Comparison of ENCODE assay signal across 14 cellular contexts in the genomic region with DNA sequence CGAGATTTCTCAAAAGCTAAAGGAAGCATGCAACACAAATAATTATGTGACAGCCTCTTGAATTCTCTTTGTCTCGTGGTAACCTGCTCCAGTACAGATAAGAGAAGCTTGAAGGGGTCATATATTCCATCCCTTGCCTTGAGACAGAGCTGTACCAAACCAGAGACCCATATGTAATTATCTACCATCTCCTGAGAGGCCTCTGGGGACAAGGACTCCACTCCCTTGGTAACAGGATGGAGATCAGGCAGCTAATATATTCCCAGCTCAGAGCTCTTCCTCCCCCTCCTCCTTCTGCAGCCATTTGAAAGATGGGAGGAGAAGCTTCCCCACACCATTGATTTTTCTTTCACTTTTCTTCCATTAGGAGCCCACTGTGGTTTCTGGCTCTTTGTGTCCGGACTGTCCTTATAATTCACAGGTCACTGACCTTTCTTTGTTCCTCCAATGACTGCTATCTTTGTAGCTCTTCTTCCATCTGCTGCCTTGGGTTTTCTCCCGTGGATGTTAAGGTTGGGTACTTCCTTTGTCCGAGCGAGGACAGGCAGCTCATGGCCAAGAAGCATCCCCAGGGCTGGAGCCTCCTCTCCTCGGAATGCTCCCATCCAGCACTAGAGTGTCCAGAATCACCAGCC. TPM values are rescaled to one million over a fixed set of nuclear protein-coding genes. Genes with fewer than 3 reads are reported as not detected.
DNase-seq lines count a peak whose midpoint lies in the region; ATAC-seq, FAIRE-seq and TF ChIP-seq lines count a peak whose summit lies in the region.
"Had no signal": no experiment of that assay in that cellular context is flagged by ENCODE, and none has a peak within 500 bp of the region (broad histone marks: within the 10 kb centered on the region; RNA-seq: fewer than 3 reads in every experiment).

No MANE protein-coding gene starts in this region.

- ATAC-seq in activated naive CD8-positive, alpha-beta T cell treated with anti-CD3 and anti-CD28 coated beads, Interleukin-2, amount 50 U/mL, for 24 hours = no peak
- no peak for ATAC-seq in HG03457 (IDR thresholded peaks at IDR 0.05; ENCODE audit: unreplicated experiment)
- ATAC-seq: HCT116, T-helper 17 cell had no signal

- H3K27ac Mint-ChIP-seq in activated naive CD8-positive, alpha-beta T cell = peak overlapping the region; percentile 5
- H3K27ac Mint-ChIP-seq in activated naive CD8-positive, alpha-beta T cell treated with anti-CD3 and anti-CD28 coated beads, Interleukin-2, amount 50 U/mL, for 24 hours = no peak overlapping the region
- H3K27ac Mint-ChIP-seq in glutamatergic neuron (ENCODE audit: unreplicated experiment) = peak overlapping the region; percentile 100
- H3K27ac Mint-ChIP-seq: activated naive CD8-positive, alpha-beta T cell treated with anti-CD3 and anti-CD28 coated beads, Interleukin-2, amount 10 ng/mL, durations not matched to agents 7 days and 5 days; stimulated activated naive CD8-positive, alpha-beta T cell treated with anti-CD3 and anti-CD28 coated beads, Interleukin-15, Interleukin-2, amounts not matched to agents 100 ng/mL and 50 ng/mL, for 24 hours; T-helper 17 cell had no signal

- no peak for DNase-seq in activated naive CD8-positive, alpha-beta T cell treated with anti-CD3 and anti-CD28 coated beads, Interleukin-2, amount 50 U/mL, for 24 hours
- peak; percentile 97 for DNase-seq in NCI-H2227 treated with DMSO at 0.1 percent for 48 hours (lab: John Stamatoyannopoulos, UW)
- DNase-seq in glutamatergic neuron = peak; percentile 58
- DNase-seq in GM19239 (ENCODE audit: insufficient read length, low spot score) = no peak
- no peak for DNase-seq in NCI-H2196 treated with DMSO at 0.1 percent for 48 hours (lab: John Stamatoyannopoulos, UW; ENCODE audit: unreplicated experiment)
- no peak for DNase-seq in CD1c-positive myeloid dendritic cell (ENCODE audit: extremely low spot score)
- DNase-seq: activated naive CD8-positive, alpha-beta T cell treated with anti-CD3 and anti-CD28 coated beads, Interleukin-2, amount 10 ng/mL, durations not matched to agents 7 days and 5 days; central memory CD4-positive, alpha-beta T cell; Kasumi-1; T-helper 17 cell had no signal

- no peak for TF ChIP-seq CTCF in glutamatergic neuron (IDR thresholded peaks at IDR 0.05; ENCODE audit: partially characterized antibody, unreplicated experiment)

- H3K9me3 Mint-ChIP-seq in activated naive CD8-positive, alpha-beta T cell (ENCODE audit: low read depth) = no peaks in the 10 kb centered on the region
- H3K9me3 Mint-ChIP-seq in activated naive CD8-positive, alpha-beta T cell treated with anti-CD3 and anti-CD28 coated beads, Interleukin-2, amount 50 U/mL, for 24 hours = no peaks in the 10 kb centered on the region
- peaks cover 23% of the 10 kb centered on the region for H3K9me3 Mint-ChIP-seq in glutamatergic neuron (ENCODE audit: unreplicated experiment)
- H3K9me3 Mint-ChIP-seq: activated naive CD8-positive, alpha-beta T cell treated with anti-CD3 and anti-CD28 coated beads, Interleukin-2, amount 10 ng/mL, durations not matched to agents 7 days and 5 days; stimulated activated naive CD8-positive, alpha-beta T cell treated with anti-CD3 and anti-CD28 coated beads, Interleukin-15, Interleukin-2, amounts not matched to agents 100 ng/mL and 50 ng/mL, for 24 hours had no signal

- H3K4me3 Mint-ChIP-seq in activated naive CD8-positive, alpha-beta T cell = no peak overlapping the region
- H3K4me3 Mint-ChIP-seq in activated naive CD8-positive, alpha-beta T cell treated with anti-CD3 and anti-CD28 coated beads, Interleukin-2, amount 50 U/mL, for 24 hours = no peak overlapping the region
- H3K4me3 Mint-ChIP-seq in glutamatergic neuron (ENCODE audit: unreplicated experiment) = peak overlapping the region; percentile 82
- H3K4me3 Mint-ChIP-seq: activated naive CD8-positive, alpha-beta T cell treated with anti-CD3 and anti-CD28 coated beads, Interleukin-2, amount 10 ng/mL, durations not matched to agents 7 days and 5 days; stimulated activated naive CD8-positive, alpha-beta T cell treated with anti-CD3 and anti-CD28 coated beads, Interleukin-15, Interleukin-2, amounts not matched to agents 100 ng/mL and 50 ng/mL, for 24 hours; T-helper 17 cell had no signal

- no peaks in the 10 kb centered on the region for H3K4me1 Mint-ChIP-seq in activated naive CD8-positive, alpha-beta T cell (ENCODE audit: low read depth)
- no peaks in the 10 kb centered on the region for H3K4me1 Mint-ChIP-seq in activated naive CD8-positive, alpha-beta T cell treated with anti-CD3 and anti-CD28 coated beads, Interleukin-2, amount 50 U/mL, for 24 hours
- peaks cover 52% of the 10 kb centered on the region for H3K4me1 Mint-ChIP-seq in glutamatergic neuron (ENCODE audit: low read depth, unreplicated experiment)
- H3K4me1 Mint-ChIP-seq: T-helper 17 cell had no signal

- H3K36me3 Mint-ChIP-seq in activated naive CD8-positive, alpha-beta T cell = no peaks in the 10 kb centered on the region
- H3K36me3 Mint-ChIP-seq in activated naive CD8-positive, alpha-beta T cell treated with anti-CD3 and anti-CD28 coated beads, Interleukin-2, amount 50 U/mL, for 24 hours (ENCODE audit: low read depth) = no peaks in the 10 kb centered on the region
- H3K36me3 Mint-ChIP-seq in glutamatergic neuron (ENCODE audit: unreplicated experiment) = no peaks in the 10 kb centered on the region
- H3K36me3 Mint-ChIP-seq: activated naive CD8-positive, alpha-beta T cell treated with anti-CD3 and anti-CD28 coated beads, Interleukin-2, amount 10 ng/mL, durations not matched to agents 7 days and 5 days had no signal

- FAIRE-seq in GM19239 (lab: Jason Lieb, UNC) = no peak

- H3K27me3 Mint-ChIP-seq in activated naive CD8-positive, alpha-beta T cell = no peaks in the 10 kb centered on the region
- no peaks in the 10 kb centered on the region for H3K27me3 Mint-ChIP-seq in activated naive CD8-positive, alpha-beta T cell treated with anti-CD3 and anti-CD28 coated beads, Interleukin-2, amount 50 U/mL, for 24 hours
- H3K27me3 Mint-ChIP-seq in glutamatergic neuron (ENCODE audit: unreplicated experiment) = peaks cover 25% of the 10 kb centered on the region

RNA-seq across cellular contexts. Expression of a gene that starts 51.3 kb away (rescaled TPM):
- 1,225 TPM for total RNA-seq in glutamatergic neuron (ENCODE audit: unreplicated experiment)

Comparison
In these comparisons a context has a peak if more than half of its experiments do, and no peak if none do; other contexts are left out.
1. DNase-seq: peak in NCI-H2227 treated with DMSO at 0.1 percent for 48 hours (single experiment) and glutamatergic neuron (single experiment); none in activated naive CD8-positive, alpha-beta T cell treated with anti-CD3 and anti-CD28 coated beads, Interleukin-2, amount 50 U/mL, for 24 hours (single experiment), GM19239 (single experiment), NCI-H2196 treated with DMSO at 0.1 percent for 48 hours (single experiment) and CD1c-positive myeloid dendritic cell (single experiment).